In genomic region chr12:119061208-119061796, GRCh38 we compare ENCODE assay signal across 10 cellular contexts.
A peak's percentile ranks its signal among the peaks of the same experiment; 100 is the strongest.
DNase-seq lines count a peak whose midpoint lies in the region; ATAC-seq, FAIRE-seq and TF ChIP-seq lines count a peak whose summit lies in the region.
"Had no signal": no experiment of that assay in that cellular context is flagged by ENCODE, and none has a peak within 500 bp of the region (broad histone marks: within the 10 kb centered on the region; RNA-seq: fewer than 3 reads in every experiment).

No MANE protein-coding gene starts in this region.

- H2BK5ac ChIP-seq in H1 (ENCODE audit: low read depth, low read length), result 0 out of 2 replicates have a peak overlapping the region, but pooled peaks have one; percentile 22

- H4K20me1 ChIP-seq in PC-3 (ENCODE audit: low read length) (no peaks in the 10 kb centered on the region), H1 (replicated peaks in 1 of 2; ENCODE audit: control insufficient read depth in 1 of 2, insufficient read depth in 2 of 2, low read length in 2 of 2) (peaks cover 0 to 2% of the 10 kb centered on the region in 2 experiments)

- H3F3A ChIP-seq in PC-3 (ENCODE audit: low read length, unreplicated experiment), result no peaks in the 10 kb centered on the region

- no TSS peak for BruUV-seq in PC-3 (replicated peaks; lab: Mats Ljungman, UMichigan)

- no peak overlapping the region for H3K18ac ChIP-seq in H1 (ENCODE audit: extremely low read depth, low read length)

- POLR2A ChIA-PET in PC-3 (lab: Charles Lee; ENCODE audit: unreplicated experiment) (no interaction called here), H1 (lab: Charles Lee; ENCODE audit: partially characterized antibody) (no interaction called here)

- H2BK12ac ChIP-seq in H1 (ENCODE audit: low read depth, low read length), result no peak overlapping the region

- H3K79me2 ChIP-seq in PC-3 (ENCODE audit: low read length) (no peaks in the 10 kb centered on the region), H1 (ENCODE audit: control insufficient read depth in 1 of 2, insufficient read depth in 2 of 2, low read length in 2 of 2) (no peaks in the 10 kb centered on the region)

- CTCF ChIA-PET in PC-3 (lab: Charles Lee) (no interaction called here), H1 (lab: Charles Lee; ENCODE audit: partially characterized antibody) (interaction anchor here (0.7 kb wide), 1 partner anchor 82 kb away, joined by 3 read pairs; no protein-coding TSS in a partner anchor)

- no peaks in the 10 kb centered on the region for H3K9me2 ChIP-seq in PC-3 (replicated peaks; ENCODE audit: low read length)

- no peak overlapping the region for H4K8ac ChIP-seq in H1 (ENCODE audit: extremely low read depth, insufficient read depth, low read length)

- no peak overlapping the region for H2AK5ac ChIP-seq in H1 (ENCODE audit: low read depth, low read length)

- ATAC-seq in PC-3, result no peak; the same call in 1 of the 2 replicates
- ATAC-seq in GM19035 (IDR thresholded peaks at IDR 0.05; ENCODE audit: unreplicated experiment), result no peak
- no peak for ATAC-seq in GM21619 (IDR thresholded peaks at IDR 0.05; ENCODE audit: unreplicated experiment)
- no peak for ATAC-seq in HG03520 (IDR thresholded peaks at IDR 0.05; ENCODE audit: unreplicated experiment)

- no peak for TF ChIP-seq POLR2A in H1 (IDR thresholded peaks at IDR 0.05; ENCODE audit: control extremely low read depth in 1 of 2, low read depth in 2 of 2, low read length in 2 of 2)
- TF ChIP-seq POLR2A in ovary (IDR thresholded peaks at IDR 0.05), result no peak

- H3K27me3 ChIP-seq in PC-3 (ENCODE audit: low read length) (no peaks in the 10 kb centered on the region), H1 (replicated peaks in 1 of 4; ENCODE audit: control insufficient read depth in 3 of 4, extremely low read depth in 1 of 4, insufficient read depth in 3 of 4, low read length in 3 of 4) (no peaks in the 10 kb centered on the region), ovary (no peaks in the 10 kb centered on the region)
- H3K27me3 ChIP-seq: BLaER1 had no signal

- intact Hi-C loops in PC-3 (cut with micrococcal nuclease) (no loop called here), ovary (cut with DNase I) (no loop called here)

- no peak overlapping the region for H3K56ac ChIP-seq in H1 (replicated peaks; ENCODE audit: insufficient read length, low read depth, low read length)

- H3K4me1 ChIP-seq in PC-3 (ENCODE audit: insufficient read depth, low read length), result no peaks in the 10 kb centered on the region
- peaks cover 0 to 3% (median 0%) of the 10 kb centered on the region in 4 experiments; a peak in 2 of 7 replicates for H3K4me1 ChIP-seq in H1 (replicated peaks in 1 of 4; ENCODE audit: control insufficient read depth in 3 of 4, insufficient read depth in 4 of 4, low read length in 3 of 4)
- H3K4me1 ChIP-seq in ovary (ENCODE audit: insufficient read depth), result no peaks in the 10 kb centered on the region
- H3K4me1 ChIP-seq: BLaER1 had no signal

- H3K4me3 ChIP-seq in PC-3 (ENCODE audit: low read length) (no peak overlapping the region), H1 (ENCODE audit: extremely low read depth in 1 of 4, insufficient read depth in 2 of 4, low read depth in 3 of 4, low read length in 4 of 4) (no peak overlapping the region), ovary (no peak overlapping the region)
- H3K4me3 ChIP-seq: BLaER1 had no signal

- H3K23ac ChIP-seq in H1 (ENCODE audit: insufficient read length), result no peak overlapping the region

- TF ChIP-seq CTCF in PC-3 (conservative IDR thresholded peaks at IDR 0.05; ENCODE audit: low read depth, low read length) (no peak), H1 (IDR thresholded peaks at IDR 0.05; ENCODE audit: control extremely low read depth in 1 of 3, insufficient read depth in 1 of 3, low read depth in 1 of 3, low read length in 3 of 3) (no peak), ovary (IDR thresholded peaks at IDR 0.05) (no peak)

- no peak overlapping the region for H2BK120ac ChIP-seq in H1 (replicated peaks; ENCODE audit: low read depth, low read length)

- H3K27ac ChIP-seq in PC-3 (ENCODE audit: low read length), result no peak overlapping the region
- no peak overlapping the region for H3K27ac ChIP-seq in H1 (ENCODE audit: low read depth, low read length)
- no peak overlapping the region for H3K27ac ChIP-seq in ovary
- H3K27ac ChIP-seq: BLaER1 had no signal

- WGBS in H1 (ENCODE audit: extremely low coverage in 1 of 2, insufficient coverage in 1 of 2, insufficient read length in 1 of 2, insufficient replicate concordance in 2 of 2, low coverage in 1 of 2, low lambda C conversion rate in 2 of 2, missing lambda C conversion rate in 1 of 2), 2 experiments, result 18% methylated on average over 9 of the region's 10 CpGs; no CpG with 5 or more reads in 1 of the 2 experiments
- 2% methylated on average over 10 of the region's 10 CpGs for WGBS in ovary, 3 donors

- H2BK20ac ChIP-seq in H1 (ENCODE audit: low read length), result no peak overlapping the region

- H3K23me2 ChIP-seq in H1 (ENCODE audit: low read depth, low read length), result no peaks in the 10 kb centered on the region; the same call in 1 of the 2 replicates

- H3K9me3 ChIP-seq in PC-3 (ENCODE audit: low read length), result no peaks in the 10 kb centered on the region
- no peaks in the 10 kb centered on the region for H3K9me3 ChIP-seq in H1 (ENCODE audit: insufficient read depth in 2 of 2, low read depth in 1 of 2, low read length in 1 of 2)
- no peaks in the 10 kb centered on the region for H3K9me3 ChIP-seq in ovary
- H3K9me3 ChIP-seq: BLaER1 had no signal

- no peaks in the 10 kb centered on the region for H3K79me1 ChIP-seq in H1 (ENCODE audit: low read depth, low read length)

- peak in 1 of 2 experiments; percentile 26; a peak in 1 of 4 replicates for TF ChIP-seq RAD21 in H1 (IDR thresholded peaks at IDR 0.05 in 1 of 2, conservative IDR thresholded peaks at IDR 0.05 in 1 of 2; ENCODE audit: low read depth in 2 of 2, low read length in 2 of 2)

- no peak overlapping the region for H3K4me2 ChIP-seq in PC-3 (ENCODE audit: low read length)
- no peak overlapping the region for H3K4me2 ChIP-seq in H1 (ENCODE audit: insufficient read depth in 1 of 2, low read depth in 2 of 2, low read length in 2 of 2)
- H3K4me2 ChIP-seq: BLaER1 had no signal

- H3K4ac ChIP-seq in H1 (replicated peaks; ENCODE audit: insufficient read length, low read depth, low read length), result no peak overlapping the region

- H3K14ac ChIP-seq in H1 (ENCODE audit: insufficient read length), result no peak overlapping the region

- H2BK15ac ChIP-seq in H1 (ENCODE audit: low read length), result no peak overlapping the region

- H3K9ac ChIP-seq in PC-3 (ENCODE audit: low read length), result no peak overlapping the region
- H3K9ac ChIP-seq in H1 (replicated peaks in 1 of 4; ENCODE audit: extremely low read depth in 1 of 4, low read depth in 3 of 4, low read length in 3 of 4), result no peak overlapping the region
- H3K9ac ChIP-seq: BLaER1 had no signal

- TF ChIP-seq EP300 in H1 (IDR thresholded peaks at IDR 0.05; ENCODE audit: borderline replicate concordance in 1 of 2, low read depth in 2 of 2, low read length in 2 of 2) (no peak), ovary (IDR thresholded peaks at IDR 0.05) (no peak)

- DNase-seq in SIG-M5 treated with dmso at 0.1 percent for 504 hours (lab: John Stamatoyannopoulos, UW; ENCODE audit: unreplicated experiment) (peak; percentile 34), SIG-M5 (lab: John Stamatoyannopoulos, UW) (no peak), PC-3 (peak; percentile 65), H1 (ENCODE audit: low read depth in 1 of 2, low spot score in 2 of 2) (peak; percentile 46 to 87), ovary (peak in 4 of 5 donors; percentile 9 to 56 (median 26))

- FAIRE-seq in H1 (lab: Jason Lieb, UNC), result peak; percentile 96
- FAIRE-seq: endometrium had no signal

- H2AFZ ChIP-seq in PC-3 (ENCODE audit: low read length) (no peak overlapping the region), H1 (ENCODE audit: low read length) (no peak overlapping the region)

- no peak overlapping the region for H4K91ac ChIP-seq in H1 (replicated peaks; ENCODE audit: insufficient read length, low read length)

- no peak overlapping the region for H4K5ac ChIP-seq in H1 (ENCODE audit: insufficient read length, low read depth, low read length)

- H3K36me3 ChIP-seq in PC-3 (ENCODE audit: low read depth, low read length) (no peaks in the 10 kb centered on the region), H1 (ENCODE audit: control insufficient read depth in 2 of 4, insufficient read depth in 4 of 4, low read length in 3 of 4) (no peaks in the 10 kb centered on the region), ovary (no peaks in the 10 kb centered on the region)
- H3K36me3 ChIP-seq: BLaER1 had no signal

TF ChIP-seq in H1, 55 proteins besides CTCF, POLR2A, EP300 and RAD21:
- no peak for TF ChIP-seq RBBP5 (IDR thresholded peaks at IDR 0.05; ENCODE audit: borderline replicate concordance, low read depth, low read length)
- peak; percentile 45 for TF ChIP-seq NANOG (IDR thresholded peaks at IDR 0.05; ENCODE audit: insufficient read depth, low read depth, low read length, poor library complexity, severe bottlenecking)
- TF ChIP-seq SIN3A (conservative IDR thresholded peaks at IDR 0.05 in 1 of 2, IDR thresholded peaks at IDR 0.05 in 1 of 2; ENCODE audit: low read depth in 1 of 2, low read length in 2 of 2), result peak; percentile 82 to 87
- TF ChIP-seq MAFK (IDR thresholded peaks at IDR 0.05; ENCODE audit: low read depth, low read length), result peak; percentile 96
- peak; percentile 99 for TF ChIP-seq BACH1 (IDR thresholded peaks at IDR 0.05; ENCODE audit: low read length)
- no peak for TF ChIP-seq HDAC6 (IDR thresholded peaks at IDR 0.05; ENCODE audit: low read depth, low read length)
